Comparison of ENCODE assay signal across 34 cellular contexts in the genomic region with DNA sequence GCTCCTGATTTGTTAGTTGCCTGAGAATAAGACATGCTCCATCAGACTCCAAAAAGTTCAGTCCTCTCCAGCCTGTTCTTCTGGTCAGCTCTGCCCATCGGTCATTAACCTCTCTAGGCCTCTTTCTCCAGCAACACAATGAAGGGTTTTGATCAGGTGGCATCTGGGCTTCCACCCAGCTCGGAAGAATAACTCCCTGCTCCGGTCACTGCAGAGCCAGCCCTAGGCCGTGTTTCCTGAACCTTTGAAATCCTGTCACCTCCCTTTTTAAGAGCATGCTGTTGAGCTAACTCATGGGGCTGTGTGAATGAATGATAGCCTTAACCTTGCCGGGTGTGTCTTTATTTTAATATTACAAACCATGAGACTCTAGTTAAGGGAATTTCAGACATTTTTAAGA.
"Had no signal": no experiment of that assay in that cellular context is flagged by ENCODE, and none has a peak within 500 bp of the region (broad histone marks: within the 10 kb centered on the region; RNA-seq: fewer than 3 reads in every experiment).

No MANE protein-coding gene starts in this region.

- H3K27me3 Mint-ChIP-seq: activated CD4-positive, alpha-beta T cell treated with anti-CD3 and anti-CD28 coated beads, Interleukin-2, amount 10 ng/mL, durations not matched to agents 24 days and 14 days had no signal

- H3K27ac ChIP-seq: adrenal gland, body of pancreas, brain microvascular endothelial cell, breast epithelium, VCaP had no signal

- H3K4me3 Mint-ChIP-seq: activated B cell treated with CpG ODN at 0.5 μM for 24 hours; activated CD4-positive, alpha-beta memory T cell treated with anti-CD3 and anti-CD28 coated beads for 36 hours; activated CD4-positive, alpha-beta T cell treated with anti-CD3 and anti-CD28 coated beads, Interleukin-2, amount 10 ng/mL, durations not matched to agents 24 days and 14 days; activated CD8-positive, alpha-beta T cell treated with anti-CD3 and anti-CD28 coated beads for 36 hours; activated naive CD4-positive, alpha-beta T cell treated with anti-CD3 and anti-CD28 coated beads for 36 hours; activated naive CD8-positive, alpha-beta T cell treated with anti-CD3 and anti-CD28 coated beads for 36 hours; activated T-cell treated with anti-CD3 and anti-CD28 coated beads, Interleukin-2, amount 50 U/mL, for 4 hours; activated T-cell treated with anti-CD3 and anti-CD28 coated beads, Interleukin-2, amount 50 U/mL, for 72 hours; activated T-helper 1 cell treated with anti-CD3 and anti-CD28 coated beads, Interleukin-12 subunit alpha, Interleukin-12 subunit beta, Interleukin-2, Interleukin-4 antibody, amounts not matched to agents 30 ng/mL and 10 ng/mL and 1 ng/mL, durations not matched to agents 14 hours and 24 hours and 36 hours; activated T-helper 17 cell treated with anti-CD3 and anti-CD28 coated beads, Interleukin-2, amount 50 U/mL, for 72 hours; T-cell; T-helper 2 cell treated with Interferon-gamma antibody and Interleukin-4, amounts not matched to agents 5 μg/mL and 100 μg/mL, for 36 hours had no signal

- H3K4me3 ChIP-seq: adrenal gland, body of pancreas, breast epithelium had no signal

- H3K4me1 ChIP-seq: adrenal gland, body of pancreas, breast epithelium had no signal

- H3K27ac Mint-ChIP-seq: activated B cell treated with CpG ODN at 0.5 μM for 24 hours; activated CD4-positive, alpha-beta memory T cell treated with anti-CD3 and anti-CD28 coated beads for 36 hours; activated CD4-positive, alpha-beta T cell treated with anti-CD3 and anti-CD28 coated beads, Interleukin-2, amount 10 ng/mL, durations not matched to agents 24 days and 14 days; activated CD8-positive, alpha-beta T cell treated with anti-CD3 and anti-CD28 coated beads for 36 hours; activated naive CD4-positive, alpha-beta T cell treated with anti-CD3 and anti-CD28 coated beads for 36 hours; activated naive CD4-positive, alpha-beta T cell treated with anti-CD3 and anti-CD28 coated beads, Interleukin-2, amount 50 U/mL, for 72 hours; activated naive CD8-positive, alpha-beta T cell treated with anti-CD3 and anti-CD28 coated beads for 36 hours; activated T-cell treated with anti-CD3 and anti-CD28 coated beads, Interleukin-2, amount 50 U/mL, for 72 hours; activated T-helper 1 cell treated with anti-CD3 and anti-CD28 coated beads, Interleukin-12 subunit alpha, Interleukin-12 subunit beta, Interleukin-2, Interleukin-4 antibody, amounts not matched to agents 30 ng/mL and 10 ng/mL and 1 ng/mL, durations not matched to agents 14 hours and 24 hours and 36 hours; activated T-helper 17 cell treated with anti-CD3 and anti-CD28 coated beads, Interleukin-2, amount 50 U/mL, for 72 hours; T-cell; T-helper 2 cell treated with Interferon-gamma antibody and Interleukin-4, amounts not matched to agents 5 μg/mL and 100 μg/mL, for 36 hours had no signal

- DNase-seq: activated B cell treated with CpG ODN at 0.5 μM for 24 hours; activated CD4-positive, alpha-beta memory T cell treated with anti-CD3 and anti-CD28 coated beads for 36 hours; activated CD4-positive, alpha-beta T cell treated with anti-CD3 and anti-CD28 coated beads for 4 hours; activated CD4-positive, alpha-beta T cell treated with anti-CD3 and anti-CD28 coated beads, Interleukin-2, amount 10 ng/mL, durations not matched to agents 24 days and 14 days; activated CD4-positive, alpha-beta T cell treated with anti-CD3 and anti-CD28 coated beads, Interleukin-2, amount 50 U/mL, for 1 hour; activated CD4-positive, alpha-beta T cell treated with anti-CD3 and anti-CD28 coated beads, Interleukin-2, amount 50 U/mL, for 4 hours; activated CD4-positive, CD25-positive, alpha-beta regulatory T cell treated with anti-CD3 and anti-CD28 coated beads, Interleukin-2, amount 50 U/mL, for 72 hours; activated CD8-positive, alpha-beta memory T cell treated with anti-CD3 and anti-CD28 coated beads, Interleukin-2, amount 50 U/mL, for 4 hours; activated CD8-positive, alpha-beta T cell treated with anti-CD3 and anti-CD28 coated beads for 36 hours; activated effector memory CD4-positive, alpha-beta T cell treated with anti-CD3 and anti-CD28 coated beads, Interleukin-2, amount 50 U/mL, for 16 hours; activated gamma-delta T cell treated with Interleukin-2 at 50 U/mL for 16 hours; activated naive CD4-positive, alpha-beta T cell; activated naive CD4-positive, alpha-beta T cell treated with anti-CD3 and anti-CD28 coated beads for 36 hours; activated naive CD4-positive, alpha-beta T cell treated with anti-CD3 and anti-CD28 coated beads, Interleukin-2, amount 50 U/mL, for 16 hours; activated naive CD8-positive, alpha-beta T cell treated with anti-CD3 and anti-CD28 coated beads for 36 hours; activated T-cell treated with anti-CD3 and anti-CD28 coated beads for 4 hours; activated T-cell treated with anti-CD3 and anti-CD28 coated beads, Interleukin-2, amount 50 U/mL, for 1 hour; activated T-cell treated with anti-CD3 and anti-CD28 coated beads, Interleukin-2, amount 50 U/mL, for 4 hours; activated T-cell treated with anti-CD3 and anti-CD28 coated beads, Interleukin-2, amount 50 U/mL, for 72 hours; adrenal gland; amniotic stem cell; aorta; body of pancreas; brain microvascular endothelial cell; central memory CD4-positive, alpha-beta T cell; T-cell; T-helper 2 cell; T-helper 9 cell had no signal

- H3K9me3 ChIP-seq: adrenal gland, body of pancreas, breast epithelium had no signal

- H3K36me3 Mint-ChIP-seq: activated CD4-positive, alpha-beta memory T cell treated with anti-CD3 and anti-CD28 coated beads for 36 hours; activated naive CD4-positive, alpha-beta T cell treated with anti-CD3 and anti-CD28 coated beads, Interleukin-2, amount 50 U/mL, for 72 hours; activated naive CD8-positive, alpha-beta T cell treated with anti-CD3 and anti-CD28 coated beads for 36 hours; T-cell had no signal

- H3K27me3 ChIP-seq: adrenal gland, body of pancreas, brain microvascular endothelial cell, breast epithelium had no signal

- ATAC-seq: activated CD8-positive, alpha-beta T cell treated with anti-CD3 and anti-CD28 coated beads for 36 hours; activated naive CD4-positive, alpha-beta T cell treated with anti-CD3 and anti-CD28 coated beads, Interleukin-2, amount 50 U/mL, for 72 hours; activated T-cell treated with anti-CD3 and anti-CD28 coated beads, Interleukin-2, amount 50 U/mL, for 4 hours; activated T-cell treated with anti-CD3 and anti-CD28 coated beads, Interleukin-2, amount 50 U/mL, for 72 hours; activated T-helper 17 cell treated with anti-CD3 and anti-CD28 coated beads, Interleukin-2, amount 50 U/mL, for 72 hours; body of pancreas; T-cell had no signal

- H3K36me3 ChIP-seq: adrenal gland, brain microvascular endothelial cell, breast epithelium had no signal
